Comparison of ENCODE assay signal across 17 cellular contexts in the genomic region with DNA sequence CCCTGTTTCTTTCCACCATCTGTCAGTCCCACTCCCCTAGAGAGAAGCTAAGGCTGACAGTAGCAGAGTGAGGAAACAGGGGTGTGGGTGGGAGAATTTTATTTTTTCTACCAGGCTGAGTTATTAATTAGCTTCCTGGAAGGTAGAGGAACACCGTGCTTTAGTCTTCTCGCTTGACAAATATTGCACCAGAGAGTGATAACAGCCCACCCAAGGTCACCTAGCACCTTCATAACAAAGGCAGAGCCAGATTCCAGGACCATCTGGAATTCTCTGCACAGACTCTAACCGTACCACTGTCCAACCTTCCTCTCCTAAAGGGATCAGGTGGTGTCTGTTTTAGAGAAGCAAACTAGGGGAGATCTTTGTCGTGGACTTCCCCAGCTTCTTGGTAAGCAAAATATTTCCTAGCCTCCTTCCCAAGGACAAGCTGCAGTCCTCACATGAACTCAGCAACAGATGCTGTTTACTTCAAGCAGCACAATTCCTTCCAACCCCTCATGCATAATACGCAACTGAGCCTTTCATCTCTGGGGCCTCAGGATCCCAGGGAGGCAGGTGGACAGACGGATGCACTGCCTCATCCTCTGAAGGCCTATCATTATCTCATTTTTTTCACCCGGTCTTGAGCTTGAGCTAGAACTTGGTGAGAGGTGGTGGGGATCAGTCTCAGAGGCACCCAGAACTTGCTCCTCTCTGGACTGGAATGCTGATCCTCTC.
A peak's percentile ranks its signal among the peaks of the same experiment; 100 is the strongest.
DNase-seq lines count a peak whose midpoint lies in the region; ATAC-seq and FAIRE-seq lines count a peak whose summit lies in the region.
"Had no signal": no experiment of that assay in that cellular context is flagged by ENCODE, and none has a peak within 500 bp of the region (broad histone marks: within the 10 kb centered on the region; RNA-seq: fewer than 3 reads in every experiment).

No MANE protein-coding gene starts in this region.

- ATAC-seq in GM18873 (IDR thresholded peaks at IDR 0.05; ENCODE audit: low FRiP score, unreplicated experiment) = no peak
- ATAC-seq: HCT116 had no signal

- intact Hi-C loops in posterior cingulate gyrus (cut with DNase I) = no loop called here

- no peak for FAIRE-seq in HTR-8/SVneo (lab: Jason Lieb, UNC)
- FAIRE-seq: A204.1, H54 had no signal

- DNase-seq in DMS 273 (lab: John Stamatoyannopoulos, UW; ENCODE audit: unreplicated experiment) (peak; percentile 95), NCI-H2171 (lab: John Stamatoyannopoulos, UW) (peak; percentile 84), NCI-H69 (lab: John Stamatoyannopoulos, UW) (peak; percentile 56), pons (ENCODE audit: low spot score) (peak; percentile 3), hepatic stellate cell (ENCODE audit: low spot score) (no peak), HTR-8/SVneo (ENCODE audit: insufficient read length, low spot score) (no peak), posterior cingulate gyrus (no peak)
- DNase-seq: C1 segment of cervical spinal cord; Calu3; CD4-positive, alpha-beta T cell; DMS53; GF-D8; GM23248 had no signal

Comparison
In these comparisons a context has a peak if more than half of its experiments do, and no peak if none do; other contexts are left out.
1. DNase-seq: peak in DMS 273 (single experiment), NCI-H2171 (single experiment), NCI-H69 (single experiment) and pons (single experiment); none in hepatic stellate cell (single experiment), HTR-8/SVneo (single experiment) and posterior cingulate gyrus (0 of 10).